33 cellular contexts compared by ENCODE assay signal in the genomic region with DNA sequence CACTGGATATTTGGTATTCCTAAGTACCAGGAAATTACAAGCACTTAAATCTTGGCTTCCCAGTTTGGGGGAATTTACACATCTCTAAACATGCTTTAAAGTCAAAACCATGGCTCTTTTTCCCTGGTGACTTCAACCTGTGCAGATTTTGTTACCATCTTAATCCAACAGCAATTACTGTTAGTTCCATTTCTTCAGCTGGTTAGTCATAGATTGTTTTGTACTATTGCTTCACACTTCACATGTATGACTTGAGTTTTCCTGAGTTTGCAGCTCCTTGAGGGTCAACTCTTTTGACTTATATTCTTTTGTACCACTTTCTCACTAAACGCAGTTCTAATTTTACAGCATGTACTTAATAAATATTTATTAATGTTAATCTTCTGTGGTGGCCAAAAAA.
DNase-seq lines count a peak whose midpoint lies in the region; ATAC-seq, FAIRE-seq and TF ChIP-seq lines count a peak whose summit lies in the region.
"Had no signal": no experiment of that assay in that cellular context is flagged by ENCODE, and none has a peak within 500 bp of the region (broad histone marks: within the 10 kb centered on the region; RNA-seq: fewer than 3 reads in every experiment).

No MANE protein-coding gene starts in this region.

- no peak for TF ChIP-seq CTCF in cardiac fibroblast (IDR thresholded peaks at IDR 0.05; ENCODE audit: low read depth, low read length)
- TF ChIP-seq CTCF in kidney (IDR thresholded peaks at IDR 0.05; ENCODE audit: borderline replicate concordance, extremely low read depth, insufficient read depth): no peak

- intact Hi-C loops in kidney (cut with DNase I): no loop called here

- no peaks in the 10 kb centered on the region for H3K36me3 ChIP-seq in kidney (ENCODE audit: control insufficient read depth in 1 of 2, insufficient read depth in 2 of 2, low read length in 2 of 2)
- H3K36me3 ChIP-seq: gastroesophageal sphincter, lower lobe of right lung had no signal

- H3K4me3 ChIP-seq in cardiac fibroblast (replicated peaks in 1 of 2; ENCODE audit: low read depth in 2 of 2, low read length in 2 of 2) (no peak overlapping the region), kidney (ENCODE audit: low read length in 2 of 2) (no peak overlapping the region)
- H3K4me3 ChIP-seq: gastroesophageal sphincter, lower lobe of right lung, psoas muscle had no signal

- no peak for FAIRE-seq in kidney (lab: Jason Lieb, UNC)
- FAIRE-seq: endothelial cell of umbilical vein, GM18507, GM19239, H1, HepG2, small intestine had no signal

- peak; percentile 78 for DNase-seq in HCEC 1CT
- peak; percentile 50 to 68 for DNase-seq in cardiac fibroblast (ENCODE audit: low read depth in 2 of 2)
- DNase-seq in fibroblast of the conjunctiva (ENCODE audit: low read depth): peak; percentile 44
- DNase-seq in T-helper 2 cell: no peak
- no peak for DNase-seq in left lobe of liver (ENCODE audit: low spot score)
- DNase-seq in kidney: no peak
- no peak for DNase-seq in NCI-H1930 (lab: John Stamatoyannopoulos, UW)
- DNase-seq: activated CD4-positive, alpha-beta memory T cell treated with anti-CD3 and anti-CD28 coated beads for 36 hours; activated CD4-positive, alpha-beta T cell treated with anti-CD3 and anti-CD28 coated beads for 1 hour; activated CD8-positive, alpha-beta memory T cell treated with anti-CD3 and anti-CD28 coated beads, Interleukin-2, amount 50 U/mL, for 48 hours; activated naive CD4-positive, alpha-beta T cell treated with anti-CD3 and anti-CD28 coated beads, Interleukin-2, amount 10 ng/mL, durations not matched to agents 7 days and 5 days; amniotic stem cell; CD4-positive, alpha-beta memory T cell; Karpas-422; lower lobe of right lung; MV-4-11; natural killer cell; NCI-H1436 treated with DMSO at 0.1 percent for 48 hours; NCI-H2107; NCI-H345; NCI-H69; occipital lobe; PC-3; psoas muscle; small intestine; stimulated activated naive B cell treated with anti-CD40 and anti-IgM and Interleukin-4, amounts not matched to agents 10 μg/mL and 1 μg/mL and 100 μg/mL, for 72 hours had no signal

- H3K9me3 ChIP-seq in kidney (ENCODE audit: control insufficient read depth in 1 of 2, low read length in 2 of 2): no peaks in the 10 kb centered on the region
- H3K9me3 ChIP-seq: gastroesophageal sphincter, lower lobe of right lung, psoas muscle had no signal

- no peak for ATAC-seq in left lobe of liver
- ATAC-seq: gastroesophageal sphincter; HepG2; lower lobe of right lung; natural killer cell; PC-3; SK-N-SH treated with all-trans-retinoic acid at 6 μM for 48 hours; stimulated activated naive B cell treated with anti-CD40 and anti-IgM and Interleukin-4, amounts not matched to agents 10 μg/mL and 1 μg/mL and 100 μg/mL, for 72 hours had no signal

- H3K27ac ChIP-seq in kidney (ENCODE audit: low read depth in 2 of 2, low read length in 2 of 2): no peak overlapping the region
- H3K27ac ChIP-seq: gastroesophageal sphincter, lower lobe of right lung, psoas muscle had no signal

- no peak overlapping the region for H3K9ac ChIP-seq in kidney (ENCODE audit: low read length in 2 of 2)

- H3K4me1 ChIP-seq in kidney (ENCODE audit: control insufficient read depth in 1 of 2, insufficient read depth in 1 of 2, low read depth in 1 of 2, low read length in 2 of 2): no peaks in the 10 kb centered on the region
- H3K4me1 ChIP-seq: gastroesophageal sphincter, lower lobe of right lung, psoas muscle had no signal

Comparison
In these comparisons a context has a peak if more than half of its experiments do, and no peak if none do; other contexts are left out.
1. DNase-seq: peak in HCEC 1CT (single experiment), cardiac fibroblast (2 of 2) and fibroblast of the conjunctiva (single experiment); none in T-helper 2 cell (0 of 5), left lobe of liver (single experiment), kidney (single experiment) and NCI-H1930 (0 of 2).